ENCODE assay signal across 23 cellular contexts in the genomic region with DNA sequence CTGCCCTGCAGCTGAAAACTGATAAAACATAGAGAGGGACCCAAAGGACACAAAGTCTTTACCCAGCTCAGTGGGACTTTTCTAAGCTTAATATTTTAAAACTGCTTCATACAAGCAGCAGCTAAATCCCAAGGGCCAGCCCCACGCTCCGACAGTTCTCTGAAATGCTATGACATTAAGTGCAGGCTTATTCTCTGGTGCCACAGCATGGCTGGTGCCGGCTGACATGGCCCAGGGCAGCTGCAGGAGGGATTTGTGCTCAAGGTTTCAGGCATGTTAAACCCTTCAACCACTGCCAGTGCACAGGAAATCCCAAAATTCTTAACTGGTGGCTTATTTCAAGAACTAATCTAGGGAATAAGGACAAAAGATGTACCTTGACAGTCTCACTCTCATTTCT.
"Had no signal": no experiment of that assay in that cellular context is flagged by ENCODE, and none has a peak within 500 bp of the region (broad histone marks: within the 10 kb centered on the region; RNA-seq: fewer than 3 reads in every experiment).

No MANE protein-coding gene starts in this region.

- H3K27me3 ChIP-seq: body of pancreas, hepatocyte, tibial nerve had no signal

- H3K4me1 Mint-ChIP-seq: activated CD4-positive, alpha-beta T cell treated with anti-CD3 and anti-CD28 coated beads, Interleukin-2, amount 10 ng/mL, durations not matched to agents 7 days and 5 days; activated naive CD4-positive, alpha-beta T cell treated with anti-CD3 and anti-CD28 coated beads, Interleukin-2, amount 50 U/mL, for 24 hours; immature natural killer cell; memory B cell; naive B cell; stimulated activated effector memory CD8-positive, alpha-beta T cell treated with anti-CD3 and anti-CD28 coated beads, Interleukin-12 subunit alpha, Interleukin-12 subunit beta, amount 100 ng/mL, for 72 hours; stimulated activated naive CD8-positive, alpha-beta T cell treated with anti-CD3 and anti-CD28 coated beads, Interleukin-15, amount 100 ng/mL, for 72 hours had no signal

- H3K9me3 Mint-ChIP-seq: activated CD4-positive, alpha-beta T cell treated with anti-CD3 and anti-CD28 coated beads, Interleukin-2, amount 10 ng/mL, durations not matched to agents 7 days and 5 days; activated naive CD4-positive, alpha-beta T cell treated with anti-CD3 and anti-CD28 coated beads, Interleukin-2, amount 50 U/mL, for 24 hours; activated T-helper 1 cell treated with anti-CD3 and anti-CD28 coated beads, Interleukin-12 subunit alpha, Interleukin-12 subunit beta, Interleukin-2, Interleukin-4 antibody, amounts not matched to agents 30 ng/mL and 10 ng/mL and 1 ng/mL, durations not matched to agents 14 hours and 24 hours and 36 hours; dendritic cell treated with granulocyte-macrophage colony-stimulating factor and Interleukin-4, amounts not matched to agents 40 ng/mL and 50 ng/mL, for 4 days; immature natural killer cell; memory B cell; naive B cell; stimulated activated effector memory CD8-positive, alpha-beta T cell treated with anti-CD3 and anti-CD28 coated beads, Interleukin-12 subunit alpha, Interleukin-12 subunit beta, amount 100 ng/mL, for 72 hours; stimulated activated naive CD8-positive, alpha-beta T cell treated with anti-CD3 and anti-CD28 coated beads, Interleukin-15, amount 100 ng/mL, for 72 hours had no signal

- H3K36me3 Mint-ChIP-seq: activated naive CD4-positive, alpha-beta T cell treated with anti-CD3 and anti-CD28 coated beads, Interleukin-2, amount 50 U/mL, for 24 hours; immature natural killer cell; memory B cell; naive B cell; stimulated activated effector memory CD8-positive, alpha-beta T cell treated with anti-CD3 and anti-CD28 coated beads, Interleukin-12 subunit alpha, Interleukin-12 subunit beta, amount 100 ng/mL, for 72 hours had no signal

- H3K36me3 ChIP-seq: tibial nerve had no signal

- H3K4me3 Mint-ChIP-seq: activated CD4-positive, alpha-beta T cell treated with anti-CD3 and anti-CD28 coated beads, Interleukin-2, amount 10 ng/mL, durations not matched to agents 7 days and 5 days; activated CD8-positive, alpha-beta T cell treated with anti-CD3 and anti-CD28 coated beads, Interleukin-2, amount 10 ng/mL, durations not matched to agents 7 days and 5 days; activated naive CD4-positive, alpha-beta T cell treated with anti-CD3 and anti-CD28 coated beads, Interleukin-2, amount 50 U/mL, for 24 hours; activated T-helper 1 cell treated with anti-CD3 and anti-CD28 coated beads, Interleukin-12 subunit alpha, Interleukin-12 subunit beta, Interleukin-2, Interleukin-4 antibody, amounts not matched to agents 30 ng/mL and 10 ng/mL and 1 ng/mL, durations not matched to agents 14 hours and 24 hours and 36 hours; dendritic cell treated with granulocyte-macrophage colony-stimulating factor and Interleukin-4, amounts not matched to agents 40 ng/mL and 50 ng/mL, for 4 days; immature natural killer cell; memory B cell; naive B cell; stimulated activated effector memory CD8-positive, alpha-beta T cell treated with anti-CD3 and anti-CD28 coated beads, Interleukin-12 subunit alpha, Interleukin-12 subunit beta, amount 100 ng/mL, for 72 hours; stimulated activated naive CD8-positive, alpha-beta T cell treated with anti-CD3 and anti-CD28 coated beads, Interleukin-15, amount 100 ng/mL, for 72 hours had no signal

- ATAC-seq: activated CD4-positive, CD25-positive, alpha-beta regulatory T cell treated with anti-CD3 and anti-CD28 coated beads, Interleukin-2, amount 50 U/mL, for 24 hours; activated CD8-positive, alpha-beta T cell treated with anti-CD3 and anti-CD28 coated beads, Interleukin-2, amount 10 ng/mL, durations not matched to agents 7 days and 5 days; body of pancreas; mucosa of descending colon; stimulated activated effector memory CD8-positive, alpha-beta T cell treated with anti-CD3 and anti-CD28 coated beads, Interleukin-12 subunit alpha, Interleukin-12 subunit beta, amount 100 ng/mL, for 72 hours; stimulated activated naive CD8-positive, alpha-beta T cell treated with anti-CD3 and anti-CD28 coated beads, Interleukin-15, amount 100 ng/mL, for 72 hours had no signal

- DNase-seq: activated CD4-positive, alpha-beta T cell treated with anti-CD3 and anti-CD28 coated beads, Interleukin-2, amount 10 ng/mL, durations not matched to agents 7 days and 5 days; activated CD8-positive, alpha-beta T cell treated with anti-CD3 and anti-CD28 coated beads, Interleukin-2, amount 10 ng/mL, durations not matched to agents 7 days and 5 days; activated gamma-delta T cell; anterior cingulate cortex; body of pancreas; caudate nucleus; effector CD4-positive, alpha-beta T cell; erythroblast; foreskin fibroblast; immature natural killer cell; mucosa of descending colon; naive B cell; stimulated activated CD4-positive, alpha-beta T cell treated with anti-CD3 and anti-CD28 coated beads, Interleukin-2, amount 100 ng/mL, for 24 hours; stimulated activated naive CD8-positive, alpha-beta T cell treated with anti-CD3 and anti-CD28 coated beads, Interleukin-15, amount 100 ng/mL, for 72 hours had no signal

- H3K9me3 ChIP-seq: body of pancreas, mucosa of descending colon, tibial nerve had no signal

- H3K27me3 Mint-ChIP-seq: activated CD4-positive, alpha-beta T cell treated with anti-CD3 and anti-CD28 coated beads, Interleukin-2, amount 10 ng/mL, durations not matched to agents 7 days and 5 days; dendritic cell treated with granulocyte-macrophage colony-stimulating factor and Interleukin-4, amounts not matched to agents 40 ng/mL and 50 ng/mL, for 4 days; progenitor cell of endocrine pancreas; stimulated activated naive CD8-positive, alpha-beta T cell treated with anti-CD3 and anti-CD28 coated beads, Interleukin-15, amount 100 ng/mL, for 72 hours had no signal

- H3K4me3 ChIP-seq: body of pancreas, hepatocyte, mucosa of descending colon, tibial nerve had no signal

- H3K27ac ChIP-seq: body of pancreas, hepatocyte, tibial nerve had no signal

- H3K27ac Mint-ChIP-seq: activated CD4-positive, alpha-beta T cell treated with anti-CD3 and anti-CD28 coated beads, Interleukin-2, amount 10 ng/mL, durations not matched to agents 7 days and 5 days; activated CD8-positive, alpha-beta T cell treated with anti-CD3 and anti-CD28 coated beads, Interleukin-2, amount 10 ng/mL, durations not matched to agents 7 days and 5 days; activated naive CD4-positive, alpha-beta T cell treated with anti-CD3 and anti-CD28 coated beads, Interleukin-2, amount 50 U/mL, for 24 hours; activated T-helper 1 cell treated with anti-CD3 and anti-CD28 coated beads, Interleukin-12 subunit alpha, Interleukin-12 subunit beta, Interleukin-2, Interleukin-4 antibody, amounts not matched to agents 30 ng/mL and 10 ng/mL and 1 ng/mL, durations not matched to agents 14 hours and 24 hours and 36 hours; dendritic cell treated with granulocyte-macrophage colony-stimulating factor and Interleukin-4, amounts not matched to agents 40 ng/mL and 50 ng/mL, for 4 days; immature natural killer cell; memory B cell; naive B cell; progenitor cell of endocrine pancreas; stimulated activated effector memory CD8-positive, alpha-beta T cell treated with anti-CD3 and anti-CD28 coated beads, Interleukin-12 subunit alpha, Interleukin-12 subunit beta, amount 100 ng/mL, for 72 hours; stimulated activated naive CD8-positive, alpha-beta T cell treated with anti-CD3 and anti-CD28 coated beads, Interleukin-15, amount 100 ng/mL, for 72 hours had no signal
